In genomic region chr4:147683717-147684700, GRCh38 we compare ENCODE assay signal across 8 cellular contexts. TPM values are rescaled to one million over a fixed set of nuclear protein-coding genes. Genes with fewer than 3 reads are reported as not detected.
A peak's percentile ranks its signal among the peaks of the same experiment; 100 is the strongest.
DNase-seq lines count a peak whose midpoint lies in the region; ATAC-seq and TF ChIP-seq lines count a peak whose summit lies in the region.

Gene PRMT9 (minus strand): TSS chr4:147684163. CDS start chr4:147683987, 176 bp downstream.

- H3K4me1 Mint-ChIP-seq in GM23338, result peaks cover 13% of the 10 kb centered on the region
- peaks cover 21% of the 10 kb centered on the region for H3K4me1 Mint-ChIP-seq in stimulated activated naive CD8-positive, alpha-beta T cell treated with anti-CD3 and anti-CD28 coated beads, Interleukin-15, amount 100 ng/mL, for 72 hours

- peak within 1 kb of the TSS; percentile 86 for H3K9ac ChIP-seq in neural cell (ENCODE audit: low read length)

- H3K27me3 Mint-ChIP-seq in GM23338 (ENCODE audit: insufficient read depth, low read depth, poor library complexity), result peaks cover 8% of the 10 kb centered on the region
- H3K27me3 Mint-ChIP-seq in stimulated activated naive CD8-positive, alpha-beta T cell treated with anti-CD3 and anti-CD28 coated beads, Interleukin-15, amount 100 ng/mL, for 72 hours, result peaks cover 13% of the 10 kb centered on the region

- no peaks in the 10 kb centered on the region for H3K9me3 Mint-ChIP-seq in GM23338
- H3K9me3 Mint-ChIP-seq in stimulated activated naive CD8-positive, alpha-beta T cell treated with anti-CD3 and anti-CD28 coated beads, Interleukin-15, amount 100 ng/mL, for 72 hours, result no peaks in the 10 kb centered on the region

- peak; percentile 11 for TF ChIP-seq RAD21 in neural cell (conservative IDR thresholded peaks at IDR 0.05)

- H3K4me2 ChIP-seq in GM23338 (peak within 1 kb of the TSS; percentile 93), neural cell (ENCODE audit: low read length) (peak within 1 kb of the TSS; percentile 78)

- ATAC-seq in GM23338 (peak; percentile 93), RWPE2 (ENCODE audit: low read depth) (peak; percentile 98)
- peak; percentile 99 for ATAC-seq in stimulated activated naive CD8-positive, alpha-beta T cell treated with anti-CD3 and anti-CD28 coated beads, Interleukin-15, amount 100 ng/mL, for 72 hours

- H3K36me3 ChIP-seq in GM23338 (ENCODE audit: insufficient read depth) (no peaks in the 10 kb centered on the region), RWPE2 (ENCODE audit: low read depth) (no peaks in the 10 kb centered on the region), neural cell (ENCODE audit: insufficient read depth, low read length) (no peaks in the 10 kb centered on the region)

- peak within 1 kb of the TSS; percentile 81 for H3K4me3 ChIP-seq in GM23338
- peak within 1 kb of the TSS; percentile 49 for H3K4me3 ChIP-seq in RWPE2 (ENCODE audit: severe bottlenecking)
- H3K4me3 ChIP-seq in fibroblast of villous mesenchyme (ENCODE audit: low read depth, low read length), result peak within 1 kb of the TSS; percentile 95
- peak within 1 kb of the TSS; percentile 93 for H3K4me3 ChIP-seq in neural cell (ENCODE audit: low read length)

- H3K36me3 Mint-ChIP-seq in GM23338 (ENCODE audit: low read depth), result peaks cover under 1% of the 10 kb centered on the region

- DNase-seq in ELR (ENCODE audit: low read depth), result peak; percentile 89
- peak; percentile 86 for DNase-seq in GM23338 (ENCODE audit: low spot score)
- DNase-seq in Kasumi-1 (lab: John Stamatoyannopoulos, UW), result peak; percentile 74 to 83
- peak; percentile 87 for DNase-seq in RWPE2 (ENCODE audit: low spot score)
- peak; percentile 74 for DNase-seq in activated gamma-delta T cell (lab: John Stamatoyannopoulos, UW)
- peak; percentile 94 for DNase-seq in fibroblast of villous mesenchyme (ENCODE audit: low read depth)
- peak; percentile 85 to 87 for DNase-seq in stimulated activated naive CD8-positive, alpha-beta T cell treated with anti-CD3 and anti-CD28 coated beads, Interleukin-15, amount 100 ng/mL, for 72 hours

- H3K27ac ChIP-seq in GM23338 (ENCODE audit: low read depth) (peak within 1 kb of the TSS; percentile 82), RWPE2 (ENCODE audit: poor library complexity, severe bottlenecking) (peak within 1 kb of the TSS; percentile 37), neural cell (ENCODE audit: low read length) (peak within 1 kb of the TSS; percentile 79)

- H2AFZ ChIP-seq in GM23338 (peak within 1 kb of the TSS; percentile 99), neural cell (ENCODE audit: low read depth, low read length) (peak within 1 kb of the TSS; percentile 99)

- peaks cover 5% of the 10 kb centered on the region; the same call in 1 of the 2 replicates for H3K9me2 ChIP-seq in GM23338 (ENCODE audit: insufficient read depth)
- no peaks in the 10 kb centered on the region for H3K9me2 ChIP-seq in neural cell (ENCODE audit: insufficient read depth, low read length)

- peak; percentile 77 for TF ChIP-seq EP300 in neural cell (conservative IDR thresholded peaks at IDR 0.05; ENCODE audit: poor library complexity, severe bottlenecking)

- peak within 1 kb of the TSS; percentile 94 for H3K27ac Mint-ChIP-seq in GM23338
- peak within 1 kb of the TSS; percentile 98 for H3K27ac Mint-ChIP-seq in stimulated activated naive CD8-positive, alpha-beta T cell treated with anti-CD3 and anti-CD28 coated beads, Interleukin-15, amount 100 ng/mL, for 72 hours

- H4K20me1 ChIP-seq in GM23338 (replicated peaks; ENCODE audit: insufficient read depth) (no peaks in the 10 kb centered on the region), neural cell (ENCODE audit: insufficient read depth) (no peaks in the 10 kb centered on the region)

- H3K9me3 ChIP-seq in RWPE2 (ENCODE audit: severe bottlenecking) (no peaks in the 10 kb centered on the region), neural cell (ENCODE audit: low read length) (no peaks in the 10 kb centered on the region)

- H3F3A ChIP-seq in GM23338 (replicated peaks; ENCODE audit: low read depth) (no peaks in the 10 kb centered on the region), neural cell (ENCODE audit: insufficient read depth, low read length, poor library complexity, severe bottlenecking) (no peaks in the 10 kb centered on the region)

- TF ChIP-seq CTCF in GM23338 (conservative IDR thresholded peaks at IDR 0.05; ENCODE audit: low read depth in 2 of 2) (no peak), RWPE2 (IDR thresholded peaks at IDR 0.05; ENCODE audit: poor library complexity, severe bottlenecking) (no peak), fibroblast of villous mesenchyme (IDR thresholded peaks at IDR 0.05; ENCODE audit: insufficient read depth, low read depth, low read length) (no peak), neural cell (IDR thresholded peaks at IDR 0.05; ENCODE audit: poor library complexity, severe bottlenecking) (peak; percentile 20)

- H3K4me1 ChIP-seq in GM23338 (ENCODE audit: insufficient read depth) (peaks cover 22% of the 10 kb centered on the region), RWPE2 (ENCODE audit: insufficient read depth, poor library complexity, severe bottlenecking) (peaks cover 5% of the 10 kb centered on the region)

- peaks cover 32% of the 10 kb centered on the region for H3K79me2 ChIP-seq in GM23338 (replicated peaks; ENCODE audit: insufficient read depth)
- peaks cover 6% of the 10 kb centered on the region for H3K79me2 ChIP-seq in neural cell (replicated peaks; ENCODE audit: insufficient read depth, low read length)

- H3K27me3 ChIP-seq in GM23338 (ENCODE audit: insufficient read depth) (no peaks in the 10 kb centered on the region), RWPE2 (ENCODE audit: insufficient read depth, poor library complexity, severe bottlenecking) (no peaks in the 10 kb centered on the region), neural cell (ENCODE audit: insufficient read depth, low read depth, low read length) (no peaks in the 10 kb centered on the region)

- peak within 1 kb of the TSS; percentile 82 for H3K4me3 Mint-ChIP-seq in GM23338
- peak within 1 kb of the TSS; percentile 92 to 99 for H3K4me3 Mint-ChIP-seq in stimulated activated naive CD8-positive, alpha-beta T cell treated with anti-CD3 and anti-CD28 coated beads, Interleukin-15, amount 100 ng/mL, for 72 hours

TF ChIP-seq in GM23338, 12 proteins besides CTCF, POLR2A, EP300 and RAD21 (continues in another document):
- TF ChIP-seq CREB1 (CRISPR knock-in tag; IDR thresholded peaks at IDR 0.05; ENCODE audit: low read depth), result peak; percentile 96
- TF ChIP-seq POLR2AphosphoS5 (IDR thresholded peaks at IDR 0.05; ENCODE audit: low read depth), result peak; percentile 98
- TF ChIP-seq EZH2phosphoT487 (IDR thresholded peaks at IDR 0.05; ENCODE audit: unreplicated experiment), result no peak
- TF ChIP-seq ETS1 (IDR thresholded peaks at IDR 0.05), result peak; percentile 54; the same call in 1 of the 2 replicates

TF ChIP-seq in neural cell, 6 proteins besides CTCF, POLR2A, EP300 and RAD21:
- TF ChIP-seq TAF1 (IDR thresholded peaks at IDR 0.05; ENCODE audit: low read depth), result peak; percentile 78
- TF ChIP-seq POLR2AphosphoS5 (IDR thresholded peaks at IDR 0.05), result peak; percentile 94
- TF ChIP-seq REST (IDR thresholded peaks at IDR 0.05; ENCODE audit: borderline replicate concordance), result peak; percentile 67
- no peak for TF ChIP-seq EZH2 (IDR thresholded peaks at IDR 0.05; ENCODE audit: borderline replicate concordance, insufficient read depth, low read length, poor library complexity, severe bottlenecking)
- TF ChIP-seq MXI1 (conservative IDR thresholded peaks at IDR 0.05; ENCODE audit: poor library complexity, severe bottlenecking), result peak; percentile 60
- peak; percentile 39 for TF ChIP-seq SMC3 (conservative IDR thresholded peaks at IDR 0.05; ENCODE audit: poor library complexity)
TF ChIP-seq in neural cell: peak in this region for 5.

RNA-seq across cellular contexts. Expression of gene PRMT9, which starts in this region (rescaled TPM):
- total RNA-seq in GM23338 (2014; rRNA removed; shearing (Covaris generic)), result 11.2 and 13.1 TPM in 2 replicates
- polyA plus RNA-seq in GM23338 (2016; fragmentation: Nextera tagmentation; extraction: Ambion mirVana), result 6.4 and 7.6 TPM in 2 replicates
- 11.2 and 11.3 TPM in 2 replicates for total RNA-seq in fibroblast of villous mesenchyme
- polyA plus RNA-seq in neural cell, result 19.3 and 23.6 TPM in 2 replicates
- polyA minus RNA-seq in neural cell, result 23.4 and 28.7 TPM in 2 replicates

Comparison
In these comparisons a context has a peak if more than half of its experiments do, and no peak if none do; other contexts are left out.
1. Peak in every context shown above with its lines: DNase-seq, ATAC-seq, H3K4me3 ChIP-seq and H3K27ac ChIP-seq.